Comparison of ENCODE assay signal across 11 cellular contexts in the genomic region with DNA sequence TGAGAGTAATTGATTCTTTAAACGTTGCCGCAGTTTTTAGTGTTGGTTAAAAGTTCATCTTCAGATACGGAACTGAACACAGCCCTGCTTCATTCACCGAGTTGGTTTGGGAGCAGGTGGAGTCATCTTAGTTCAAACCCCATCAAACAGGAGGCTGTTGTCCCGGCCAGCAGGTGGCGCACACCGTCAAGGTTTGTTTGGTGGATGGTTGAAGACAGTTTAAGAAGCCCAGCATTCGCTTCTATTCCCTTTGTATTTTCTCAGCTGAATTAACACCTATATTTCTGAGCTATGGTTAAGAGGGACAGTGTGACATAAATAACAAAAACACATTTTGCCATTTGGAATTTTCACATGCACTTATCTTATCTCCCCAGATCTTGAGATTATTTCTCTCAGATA. TPM values are rescaled to one million over a fixed set of nuclear protein-coding genes. Genes with fewer than 3 reads are reported as not detected.
DNase-seq lines count a peak whose midpoint lies in the region; ATAC-seq and TF ChIP-seq lines count a peak whose summit lies in the region.
"Not testable (repeated sequence)": the region's sequence is repeated elsewhere in the genome, so short reads cannot be mapped to it uniquely, and the experiment has no call there.
"Had no signal": no experiment of that assay in that cellular context is flagged by ENCODE, and none has a peak within 500 bp of the region (broad histone marks: within the 10 kb centered on the region; RNA-seq: fewer than 3 reads in every experiment).

No MANE protein-coding gene starts in this region.

- H2AFZ ChIP-seq in Loucy (ENCODE audit: low read length): not testable (repeated sequence)

- H3K4me3 Mint-ChIP-seq in naive B cell, type B pancreatic cell: not testable (repeated sequence)

- not testable (repeated sequence) for H3K9me3 Mint-ChIP-seq in activated naive CD4-positive, alpha-beta T cell treated with anti-CD3 and anti-CD28 coated beads, Interleukin-2, amount 50 U/mL, for 72 hours; naive B cell; type B pancreatic cell

- not testable (repeated sequence) for H3K36me3 Mint-ChIP-seq in activated naive CD4-positive, alpha-beta T cell treated with anti-CD3 and anti-CD28 coated beads, Interleukin-2, amount 50 U/mL, for 72 hours; naive B cell; type B pancreatic cell

- H3K27me3 Mint-ChIP-seq in naive B cell, type B pancreatic cell: not testable (repeated sequence)

- not testable (repeated sequence) for H3K79me2 ChIP-seq in Loucy (ENCODE audit: insufficient read depth, low read length)

- H4K20me1 ChIP-seq in Loucy (ENCODE audit: insufficient read depth, low read length, poor library complexity, severe bottlenecking): not testable (repeated sequence)

- not testable (repeated sequence) for DNase-seq in activated naive CD4-positive, alpha-beta T cell treated with anti-CD3 and anti-CD28 coated beads, Interleukin-2, amount 50 U/mL, for 72 hours (ENCODE audit: low spot score in 2 of 2); foreskin keratinocyte; naive B cell; type B pancreatic cell (ENCODE audit: extremely low spot score, unreplicated experiment)

- TF ChIP-seq CTCF in Loucy (conservative IDR thresholded peaks at IDR 0.05; ENCODE audit: low read length) (peak; percentile 33; the same call in 1 of the 2 replicates), foreskin keratinocyte (conservative IDR thresholded peaks at IDR 0.05) (peak; percentile 48), type B pancreatic cell (conservative IDR thresholded peaks at IDR 0.05) (peak; percentile 58)

- H3K4me1 ChIP-seq in Loucy (ENCODE audit: insufficient read depth, low read length, poor library complexity, severe bottlenecking); foreskin keratinocyte: not testable (repeated sequence)

- H3K9me2 ChIP-seq in Loucy (replicated peaks; ENCODE audit: low read depth, low read length): not testable (repeated sequence)

- ATAC-seq in GM18505 (IDR thresholded peaks at IDR 0.05; ENCODE audit: unreplicated experiment) (peak; percentile 74), GM21515 (IDR thresholded peaks at IDR 0.05; ENCODE audit: unreplicated experiment) (peak; percentile 78), HG03025 (IDR thresholded peaks at IDR 0.05; ENCODE audit: low FRiP score, unreplicated experiment) (peak; percentile 66), foreskin keratinocyte (peak; percentile 81), naive B cell (ENCODE audit: low read depth in 2 of 2) (peak; percentile 68 to 85)
- ATAC-seq in activated naive CD4-positive, alpha-beta T cell treated with anti-CD3 and anti-CD28 coated beads, Interleukin-2, amount 50 U/mL, for 72 hours: peak; percentile 68 to 82

- not testable (repeated sequence) for H3K27ac Mint-ChIP-seq in activated naive CD4-positive, alpha-beta T cell treated with anti-CD3 and anti-CD28 coated beads, Interleukin-2, amount 50 U/mL, for 72 hours; naive B cell; type B pancreatic cell

- H3K9me3 ChIP-seq in Loucy (ENCODE audit: insufficient read depth, low read depth, low read length): not testable (repeated sequence)

- H3K4me2 ChIP-seq in Loucy (ENCODE audit: low read depth, low read length, poor library complexity, severe bottlenecking): not testable (repeated sequence)

- not testable (repeated sequence) for H3K27me3 ChIP-seq in Loucy (ENCODE audit: insufficient read depth, low read length, poor library complexity, severe bottlenecking); foreskin keratinocyte

- not testable (repeated sequence) for H3K9ac ChIP-seq in Loucy (ENCODE audit: low read depth, low read length, poor library complexity, severe bottlenecking)

- TF ChIP-seq POLR2A in GM18505 (IDR thresholded peaks at IDR 0.05; ENCODE audit: borderline replicate concordance, extremely low read depth, insufficient read depth, insufficient read length): not testable (repeated sequence)

- H3K36me3 ChIP-seq in Loucy (ENCODE audit: insufficient read depth, low read length): not testable (repeated sequence)

- H3F3A ChIP-seq in Loucy (ENCODE audit: low read depth): not testable (repeated sequence)

- H3K4me3 ChIP-seq in Loucy (ENCODE audit: low read length, poor library complexity, severe bottlenecking): not testable (repeated sequence)

- not testable (repeated sequence) for H3K27ac ChIP-seq in foreskin keratinocyte

- not testable (repeated sequence) for H3K4me1 Mint-ChIP-seq in naive B cell; type B pancreatic cell (ENCODE audit: unreplicated experiment)

RNA-seq across cellular contexts. Expression of a gene that starts 25.1 kb away (rescaled TPM):
- total RNA-seq in activated naive CD4-positive, alpha-beta T cell treated with anti-CD3 and anti-CD28 coated beads, Interleukin-2, amount 50 U/mL, for 72 hours: not detected
- total RNA-seq in foreskin keratinocyte (not detected in 2 replicates), type B pancreatic cell (ENCODE audit: low replicate concordance) (not detected in 2 replicates)
- polyA plus RNA-seq in foreskin keratinocyte (not detected in 2 replicates), naive B cell (ENCODE audit: low read depth in 6 of 6) (not detected)
- total RNA-seq: H7, mononuclear cell, right atrium auricular region had no signal
